In the genomic region with DNA sequence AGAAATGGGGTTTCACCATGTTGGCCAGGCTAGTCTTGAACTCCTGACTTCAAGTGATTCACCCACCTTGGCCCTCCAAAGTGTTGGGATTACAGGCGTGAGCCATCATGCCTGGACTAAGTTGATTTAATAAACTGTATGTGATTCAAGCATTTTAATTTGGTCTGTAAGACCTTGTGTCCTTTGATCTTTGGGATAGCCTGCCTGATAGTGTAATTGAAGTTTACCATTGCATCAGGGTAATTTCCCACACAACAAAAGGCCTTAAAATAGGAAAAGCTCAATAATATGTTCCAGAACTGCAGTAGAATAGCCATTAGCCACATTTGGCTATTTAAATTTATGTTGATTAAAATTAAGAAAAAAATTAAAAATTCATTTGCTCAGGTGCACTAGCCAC, we compare ENCODE assay signal across 39 cellular contexts.
"Had no signal": no experiment of that assay in that cellular context is flagged by ENCODE, and none has a peak within 500 bp of the region (broad histone marks: within the 10 kb centered on the region; RNA-seq: fewer than 3 reads in every experiment).

No MANE protein-coding gene starts in this region.

- H3K27me3 Mint-ChIP-seq: activated naive CD4-positive, alpha-beta T cell treated with anti-CD3 and anti-CD28 coated beads, Interleukin-2, amount 50 U/mL, for 24 hours; activated naive CD8-positive, alpha-beta T cell; activated naive CD8-positive, alpha-beta T cell treated with anti-CD3 and anti-CD28 coated beads for 36 hours; activated naive CD8-positive, alpha-beta T cell treated with anti-CD3 and anti-CD28 coated beads, Interleukin-2, amount 50 U/mL, for 24 hours; activated T-cell treated with anti-CD3 and anti-CD28 coated beads, Interleukin-2, amount 50 U/mL, for 24 hours; activated T-helper 17 cell treated with anti-CD3 and anti-CD28 coated beads, Interleukin-2, amount 50 U/mL, for 72 hours had no signal

- H3K36me3 ChIP-seq: adrenal gland, ascending aorta, brain microvascular endothelial cell, breast epithelium, cardiac muscle cell had no signal

- H3K4me1 ChIP-seq: adrenal gland, ascending aorta, body of pancreas, breast epithelium had no signal

- H3K27ac ChIP-seq: adrenal gland, ascending aorta, body of pancreas, brain microvascular endothelial cell, breast epithelium, cardiac muscle cell had no signal

- H3K4me1 Mint-ChIP-seq: activated naive CD4-positive, alpha-beta T cell treated with anti-CD3 and anti-CD28 coated beads, Interleukin-2, amount 10 ng/mL, durations not matched to agents 7 days and 5 days; activated naive CD4-positive, alpha-beta T cell treated with anti-CD3 and anti-CD28 coated beads, Interleukin-2, amount 50 U/mL, for 24 hours; activated naive CD8-positive, alpha-beta T cell treated with anti-CD3 and anti-CD28 coated beads for 36 hours; activated naive CD8-positive, alpha-beta T cell treated with anti-CD3 and anti-CD28 coated beads, Interleukin-2, amount 10 ng/mL, durations not matched to agents 7 days and 5 days; activated naive CD8-positive, alpha-beta T cell treated with anti-CD3 and anti-CD28 coated beads, Interleukin-2, amount 50 U/mL, for 24 hours; activated T-helper 17 cell treated with anti-CD3 and anti-CD28 coated beads, Interleukin-2, amount 50 U/mL, for 72 hours; brain; central memory CD8-positive, alpha-beta T cell had no signal

- ATAC-seq: activated naive CD4-positive, alpha-beta T cell treated with anti-CD3 and anti-CD28 coated beads, Interleukin-2, amount 50 U/mL, for 72 hours; activated naive CD8-positive, alpha-beta T cell treated with anti-CD3 and anti-CD28 coated beads, Interleukin-2, amount 50 U/mL, for 24 hours; activated T-cell treated with anti-CD3 and anti-CD28 coated beads, Interleukin-2, amount 50 U/mL, for 4 hours; activated T-cell treated with anti-CD3 and anti-CD28 coated beads, Interleukin-2, amount 50 U/mL, for 72 hours; activated T-helper 17 cell treated with anti-CD3 and anti-CD28 coated beads, Interleukin-2, amount 50 U/mL, for 72 hours; body of pancreas had no signal

- FAIRE-seq: astrocyte, bronchial epithelial cell had no signal

- H3K27me3 ChIP-seq: adrenal gland, ascending aorta, body of pancreas, brain microvascular endothelial cell, breast epithelium, cardiac muscle cell had no signal

- H3K27ac Mint-ChIP-seq: activated naive CD4-positive, alpha-beta T cell treated with anti-CD3 and anti-CD28 coated beads for 36 hours; activated naive CD4-positive, alpha-beta T cell treated with anti-CD3 and anti-CD28 coated beads, Interleukin-2, amount 10 ng/mL, durations not matched to agents 7 days and 5 days; activated naive CD4-positive, alpha-beta T cell treated with anti-CD3 and anti-CD28 coated beads, Interleukin-2, amount 50 U/mL, for 24 hours; activated naive CD4-positive, alpha-beta T cell treated with anti-CD3 and anti-CD28 coated beads, Interleukin-2, amount 50 U/mL, for 72 hours; activated naive CD8-positive, alpha-beta T cell; activated naive CD8-positive, alpha-beta T cell treated with anti-CD3 and anti-CD28 coated beads for 36 hours; activated naive CD8-positive, alpha-beta T cell treated with anti-CD3 and anti-CD28 coated beads, Interleukin-2, amount 10 ng/mL, durations not matched to agents 7 days and 5 days; activated naive CD8-positive, alpha-beta T cell treated with anti-CD3 and anti-CD28 coated beads, Interleukin-2, amount 50 U/mL, for 24 hours; activated T-cell treated with anti-CD3 and anti-CD28 coated beads, Interleukin-2, amount 50 U/mL, for 24 hours; activated T-cell treated with anti-CD3 and anti-CD28 coated beads, Interleukin-2, amount 50 U/mL, for 72 hours; activated T-helper 1 cell treated with anti-CD3 and anti-CD28 coated beads, Interleukin-12 subunit alpha, Interleukin-12 subunit beta, Interleukin-2, Interleukin-4 antibody, amounts not matched to agents 30 ng/mL and 10 ng/mL and 1 ng/mL, durations not matched to agents 14 hours and 24 hours and 36 hours; activated T-helper 17 cell treated with anti-CD3 and anti-CD28 coated beads, Interleukin-2, amount 50 U/mL, for 72 hours; activated T-helper 2 cell treated with anti-CD3 and anti-CD28 coated beads, Interferon-gamma antibody, Interleukin-2, Interleukin-4, amounts not matched to agents 10 μg/mL and 5 μg/mL and 100 μg/mL, durations not matched to agents 14 hours and 24 hours and 36 hours; brain had no signal

- H3K4me3 ChIP-seq: adrenal gland, ascending aorta, body of pancreas, breast epithelium, cardiac muscle cell had no signal

- H3K4me3 Mint-ChIP-seq: activated naive CD4-positive, alpha-beta T cell treated with anti-CD3 and anti-CD28 coated beads for 36 hours; activated naive CD4-positive, alpha-beta T cell treated with anti-CD3 and anti-CD28 coated beads, Interleukin-2, amount 10 ng/mL, durations not matched to agents 7 days and 5 days; activated naive CD4-positive, alpha-beta T cell treated with anti-CD3 and anti-CD28 coated beads, Interleukin-2, amount 50 U/mL, for 24 hours; activated naive CD8-positive, alpha-beta T cell; activated naive CD8-positive, alpha-beta T cell treated with anti-CD3 and anti-CD28 coated beads for 36 hours; activated naive CD8-positive, alpha-beta T cell treated with anti-CD3 and anti-CD28 coated beads, Interleukin-2, amount 10 ng/mL, durations not matched to agents 7 days and 5 days; activated naive CD8-positive, alpha-beta T cell treated with anti-CD3 and anti-CD28 coated beads, Interleukin-2, amount 50 U/mL, for 24 hours; activated T-cell treated with anti-CD3 and anti-CD28 coated beads, Interleukin-2, amount 50 U/mL, for 24 hours; activated T-cell treated with anti-CD3 and anti-CD28 coated beads, Interleukin-2, amount 50 U/mL, for 4 hours; activated T-cell treated with anti-CD3 and anti-CD28 coated beads, Interleukin-2, amount 50 U/mL, for 72 hours; activated T-helper 1 cell treated with anti-CD3 and anti-CD28 coated beads, Interleukin-12 subunit alpha, Interleukin-12 subunit beta, Interleukin-2, Interleukin-4 antibody, amounts not matched to agents 30 ng/mL and 10 ng/mL and 1 ng/mL, durations not matched to agents 14 hours and 24 hours and 36 hours; activated T-helper 17 cell treated with anti-CD3 and anti-CD28 coated beads, Interleukin-2, amount 50 U/mL, for 72 hours; brain; central memory CD8-positive, alpha-beta T cell had no signal

- H3K36me3 Mint-ChIP-seq: activated naive CD4-positive, alpha-beta T cell treated with anti-CD3 and anti-CD28 coated beads, Interleukin-2, amount 10 ng/mL, durations not matched to agents 7 days and 5 days; activated naive CD4-positive, alpha-beta T cell treated with anti-CD3 and anti-CD28 coated beads, Interleukin-2, amount 50 U/mL, for 24 hours; activated naive CD4-positive, alpha-beta T cell treated with anti-CD3 and anti-CD28 coated beads, Interleukin-2, amount 50 U/mL, for 72 hours; activated naive CD8-positive, alpha-beta T cell; activated naive CD8-positive, alpha-beta T cell treated with anti-CD3 and anti-CD28 coated beads for 36 hours; activated naive CD8-positive, alpha-beta T cell treated with anti-CD3 and anti-CD28 coated beads, Interleukin-2, amount 10 ng/mL, durations not matched to agents 7 days and 5 days; brain had no signal

- DNase-seq: activated effector memory CD4-positive, alpha-beta T cell treated with anti-CD3 and anti-CD28 coated beads, Interleukin-2, amount 50 U/mL, for 16 hours; activated effector memory CD4-positive, alpha-beta T cell treated with Interleukin-2 at 50 U/mL for 16 hours; activated gamma-delta T cell; activated gamma-delta T cell treated with Interleukin-2 at 50 U/mL for 16 hours; activated naive CD4-positive, alpha-beta T cell; activated naive CD4-positive, alpha-beta T cell treated with anti-CD3 and anti-CD28 coated beads for 36 hours; activated naive CD4-positive, alpha-beta T cell treated with anti-CD3 and anti-CD28 coated beads, Interleukin-2, amount 10 ng/mL, durations not matched to agents 7 days and 5 days; activated naive CD4-positive, alpha-beta T cell treated with anti-CD3 and anti-CD28 coated beads, Interleukin-2, amount 50 U/mL, for 16 hours; activated naive CD4-positive, alpha-beta T cell treated with Interleukin-2 at 50 U/mL for 16 hours; activated naive CD8-positive, alpha-beta T cell treated with anti-CD3 and anti-CD28 coated beads for 36 hours; activated naive CD8-positive, alpha-beta T cell treated with anti-CD3 and anti-CD28 coated beads, Interleukin-2, amount 10 ng/mL, durations not matched to agents 7 days and 5 days; activated naive CD8-positive, alpha-beta T cell treated with anti-CD3 and anti-CD28 coated beads, Interleukin-2, amount 50 U/mL, for 24 hours; activated T-cell treated with anti-CD3 and anti-CD28 coated beads, Interleukin-2, amount 50 U/mL, for 24 hours; activated T-cell treated with anti-CD3 and anti-CD28 coated beads, Interleukin-2, amount 50 U/mL, for 4 hours; activated T-cell treated with anti-CD3 and anti-CD28 coated beads, Interleukin-2, amount 50 U/mL, for 48 hours; activated T-cell treated with anti-CD3 and anti-CD28 coated beads, Interleukin-2, amount 50 U/mL, for 72 hours; adrenal gland; amniotic stem cell; amygdala; anterior cingulate cortex; aorta; body of pancreas; brain microvascular endothelial cell; caudate nucleus; central memory CD4-positive, alpha-beta T cell; cerebellar nuclear complex had no signal

- H3K9me3 Mint-ChIP-seq: activated naive CD4-positive, alpha-beta T cell treated with anti-CD3 and anti-CD28 coated beads for 36 hours; activated naive CD4-positive, alpha-beta T cell treated with anti-CD3 and anti-CD28 coated beads, Interleukin-2, amount 10 ng/mL, durations not matched to agents 7 days and 5 days; activated naive CD4-positive, alpha-beta T cell treated with anti-CD3 and anti-CD28 coated beads, Interleukin-2, amount 50 U/mL, for 24 hours; activated naive CD4-positive, alpha-beta T cell treated with anti-CD3 and anti-CD28 coated beads, Interleukin-2, amount 50 U/mL, for 72 hours; activated naive CD8-positive, alpha-beta T cell treated with anti-CD3 and anti-CD28 coated beads for 36 hours; activated naive CD8-positive, alpha-beta T cell treated with anti-CD3 and anti-CD28 coated beads, Interleukin-2, amount 10 ng/mL, durations not matched to agents 7 days and 5 days; activated naive CD8-positive, alpha-beta T cell treated with anti-CD3 and anti-CD28 coated beads, Interleukin-2, amount 50 U/mL, for 24 hours; activated T-cell treated with anti-CD3 and anti-CD28 coated beads, Interleukin-2, amount 50 U/mL, for 24 hours; activated T-cell treated with anti-CD3 and anti-CD28 coated beads, Interleukin-2, amount 50 U/mL, for 4 hours; activated T-cell treated with anti-CD3 and anti-CD28 coated beads, Interleukin-2, amount 50 U/mL, for 72 hours; activated T-helper 1 cell treated with anti-CD3 and anti-CD28 coated beads, Interleukin-12 subunit alpha, Interleukin-12 subunit beta, Interleukin-2, Interleukin-4 antibody, amounts not matched to agents 30 ng/mL and 10 ng/mL and 1 ng/mL, durations not matched to agents 14 hours and 24 hours and 36 hours; activated T-helper 17 cell treated with anti-CD3 and anti-CD28 coated beads, Interleukin-2, amount 50 U/mL, for 72 hours; activated T-helper 2 cell treated with anti-CD3 and anti-CD28 coated beads, Interferon-gamma antibody, Interleukin-2, Interleukin-4, amounts not matched to agents 10 μg/mL and 5 μg/mL and 100 μg/mL, durations not matched to agents 14 hours and 24 hours and 36 hours; central memory CD8-positive, alpha-beta T cell had no signal

- H3K9me3 ChIP-seq: adrenal gland, ascending aorta, body of pancreas, breast epithelium had no signal
